22 cellular contexts compared by ENCODE assay signal in the genomic region with DNA sequence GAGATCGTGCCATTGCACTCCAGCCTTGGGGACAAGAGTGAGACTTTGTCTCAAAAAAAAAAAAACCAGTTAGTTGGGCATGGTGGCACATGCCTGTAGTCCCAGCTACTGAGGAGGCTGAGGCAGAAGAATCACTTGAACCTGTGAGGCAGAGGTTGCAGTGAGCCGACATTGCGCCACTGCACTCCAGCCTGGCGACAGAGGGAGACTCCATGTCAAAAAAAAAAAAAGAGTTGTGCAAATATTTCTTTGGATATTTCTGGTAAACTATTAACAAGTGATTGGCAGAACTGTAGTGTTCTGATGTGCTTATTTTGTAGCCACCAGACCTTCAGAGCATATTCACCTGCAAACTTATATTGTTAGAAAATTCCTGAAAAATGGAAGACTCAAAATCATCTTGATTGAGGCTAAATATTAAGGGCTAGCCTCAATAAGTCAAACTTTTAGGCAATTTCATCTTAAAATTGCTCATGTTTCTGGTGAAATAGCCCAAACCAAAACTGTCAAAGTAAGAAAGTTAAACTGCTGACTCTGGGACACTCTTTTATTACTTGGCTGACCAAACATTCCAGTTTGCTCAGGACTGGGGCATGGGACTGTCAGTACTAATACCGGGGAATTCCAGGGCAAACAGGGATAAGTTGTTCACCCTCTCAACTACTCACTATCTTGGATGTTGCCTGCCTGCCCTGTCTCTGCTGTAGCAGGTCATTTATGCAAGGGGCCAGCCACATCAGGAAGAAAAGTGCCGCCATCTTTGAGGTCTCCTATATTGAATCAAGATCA. TPM values are rescaled to one million over a fixed set of nuclear protein-coding genes. Genes with fewer than 3 reads are reported as not detected.
DNase-seq lines count a peak whose midpoint lies in the region; ATAC-seq and TF ChIP-seq lines count a peak whose summit lies in the region.
"Had no signal": no experiment of that assay in that cellular context is flagged by ENCODE, and none has a peak within 500 bp of the region (broad histone marks: within the 10 kb centered on the region; RNA-seq: fewer than 3 reads in every experiment).

No MANE protein-coding gene starts in this region.

- no peaks in the 10 kb centered on the region for H3K9me3 Mint-ChIP-seq in Calu3 (ENCODE audit: low read depth, unreplicated experiment)
- H3K9me3 Mint-ChIP-seq: CD8-positive, alpha-beta T cell; central memory CD8-positive, alpha-beta T cell; nephron had no signal

- H3K27me3 ChIP-seq in psoas muscle (ENCODE audit: insufficient read depth in 3 of 3, low read length in 2 of 3), result no peaks in the 10 kb centered on the region

- peak overlapping the region; percentile 27 for H3K4me3 Mint-ChIP-seq in Calu3 (ENCODE audit: low read depth, unreplicated experiment)
- no peak overlapping the region for H3K4me3 Mint-ChIP-seq in T-helper 17 cell
- H3K4me3 Mint-ChIP-seq: CD8-positive, alpha-beta T cell; central memory CD8-positive, alpha-beta T cell; nephron had no signal

- peak overlapping the region; percentile 79 for H3K27ac ChIP-seq in psoas muscle
- H3K27ac ChIP-seq: SK-N-MC had no signal

- TF ChIP-seq CTCF in Calu3 (IDR thresholded peaks at IDR 0.05; ENCODE audit: unreplicated experiment) (no peak), psoas muscle (IDR thresholded peaks at IDR 0.05) (no peak), GM10266 (IDR thresholded peaks at IDR 0.05; ENCODE audit: control insufficient read depth, insufficient read depth, low read depth, missing control alignments) (no peak)

- H3K4me1 ChIP-seq in psoas muscle, result peaks cover 44% of the 10 kb centered on the region

- no TSS peak for BruUV-seq in Calu3 (replicated peaks; lab: Mats Ljungman, UMichigan)

- peaks cover 2 to 58% of the 10 kb centered on the region in 2 donors for H3K36me3 ChIP-seq in psoas muscle (ENCODE audit: insufficient read depth in 1 of 2, low read depth in 1 of 2)

- H3K27me3 Mint-ChIP-seq in Calu3 (ENCODE audit: unreplicated experiment), result no peaks in the 10 kb centered on the region
- H3K27me3 Mint-ChIP-seq in T-helper 17 cell, result no peaks in the 10 kb centered on the region
- H3K27me3 Mint-ChIP-seq: central memory CD8-positive, alpha-beta T cell had no signal

- 91 to 98% (median 96%) methylated on average over 6 of the region's 6 CpGs for WGBS in psoas muscle, 3 donors

- intact Hi-C loops in Calu3 (cut with micrococcal nuclease; ENCODE audit: unreplicated experiment) (loop anchor here (5.0 kb wide), 1 partner anchor 42 kb away; no protein-coding TSS in a partner anchor), psoas muscle (cut with DNase I) (loop anchor here (5.0 kb wide), 3 partner anchors 33 to 68 kb away; no protein-coding TSS in a partner anchor)

- H3K36me3 Mint-ChIP-seq in Calu3 (ENCODE audit: insufficient read depth, unreplicated experiment), result peaks cover 49% of the 10 kb centered on the region
- H3K36me3 Mint-ChIP-seq in T-helper 17 cell (ENCODE audit: low read depth), result peaks cover 2% of the 10 kb centered on the region

- no peak overlapping the region for H3K4me3 ChIP-seq in psoas muscle
- H3K4me3 ChIP-seq: HAP-1, SK-N-MC had no signal

- ATAC-seq in T-helper 17 cell (no peak), psoas muscle (no peak), HG03196 (IDR thresholded peaks at IDR 0.05; ENCODE audit: unreplicated experiment) (no peak), HG02938 (IDR thresholded peaks at IDR 0.05; ENCODE audit: unreplicated experiment) (no peak)
- ATAC-seq: activated CD4-positive, CD25-positive, alpha-beta regulatory T cell treated with anti-CD3 and anti-CD28 coated beads, Interleukin-2, amount 50 U/mL, for 24 hours; CD8-positive, alpha-beta T cell; Panc1 had no signal

- no peak overlapping the region for H3K27ac Mint-ChIP-seq in Calu3 (ENCODE audit: unreplicated experiment)
- H3K27ac Mint-ChIP-seq in T-helper 17 cell, result peak overlapping the region; percentile 34
- H3K27ac Mint-ChIP-seq: CD8-positive, alpha-beta T cell; nephron had no signal

- DNase-seq in Calu3 (no peak), T-helper 17 cell (no peak), kidney tubule cell (ENCODE audit: low spot score) (peak; percentile 74), psoas muscle (no peak), GM10266 (ENCODE audit: extremely low spot score) (no peak), AG08396 (ENCODE audit: low spot score) (no peak)
- DNase-seq: amniotic stem cell; CD8-positive, alpha-beta T cell; DMS79 treated with DMSO at 0.1 percent for 48 hours; effector memory CD4-positive, alpha-beta T cell; head of caudate nucleus; mesendoderm; substantia nigra; T1000 had no signal

- CTCF ChIA-PET in Calu3 (lab: Charles Lee), result interaction anchor here (0.7 to 1.4 kb wide), 3 partner anchors 10 to 37 kb away, joined by 3 to 6 read pairs (median 3); partner anchors contain the start of gene ABHD2

- H3K9me3 ChIP-seq in T-helper 17 cell (ENCODE audit: control insufficient read depth, low read length, poor library complexity, severe bottlenecking) (no peaks in the 10 kb centered on the region), psoas muscle (no peaks in the 10 kb centered on the region)
- H3K9me3 ChIP-seq: HAP-1 had no signal

- H3K4me1 Mint-ChIP-seq in Calu3 (ENCODE audit: low read depth, unreplicated experiment) (peaks cover 57% of the 10 kb centered on the region), T-helper 17 cell (peaks cover 6% of the 10 kb centered on the region)
- H3K4me1 Mint-ChIP-seq: nephron had no signal

RNA-seq across cellular contexts. Expression of gene ABHD2, which starts 37.0 kb away (rescaled TPM):
- total RNA-seq in Calu3 (2022), result 300 and 353 TPM in 2 replicates
- 10 to 100 TPM; 55.6 to 58.2 TPM for total RNA-seq in T-helper 17 cell
- 100 to 1,000 TPM in 3 of 4 donors, 10 to 100 TPM in 1; 66.1 to 215 (median 157) TPM for total RNA-seq in psoas muscle
- polyA plus RNA-seq in psoas muscle, result 10 to 100 TPM; 10.8 to 30.9 (median 26.7) TPM
